In genomic region chr3:157906627-157907026, GRCh38 we compare ENCODE assay signal across 20 cellular contexts.
DNase-seq lines count a peak whose midpoint lies in the region; ATAC-seq and TF ChIP-seq lines count a peak whose summit lies in the region.
"Had no signal": no experiment of that assay in that cellular context is flagged by ENCODE, and none has a peak within 500 bp of the region (broad histone marks: within the 10 kb centered on the region; RNA-seq: fewer than 3 reads in every experiment).

No MANE protein-coding gene starts in this region.

- no peaks in the 10 kb centered on the region for H3K36me3 ChIP-seq in BE2C
- H3K36me3 ChIP-seq: esophagus muscularis mucosa, HAP-1, left lung had no signal

- DNase-seq in DMS53 (lab: John Stamatoyannopoulos, UW) = peak; percentile 14
- DNase-seq in DMS53 treated with DMSO at 0.1 percent for 48 hours (lab: John Stamatoyannopoulos, UW; ENCODE audit: unreplicated experiment) = no peak
- DNase-seq in LHCN-M2 (ENCODE audit: low read depth) = peak; percentile 3
- peak; percentile 4 to 12 for DNase-seq in cardiac fibroblast (ENCODE audit: low read depth in 2 of 2)
- DNase-seq in sciatic nerve (ENCODE audit: low spot score) = no peak
- no peak for DNase-seq in BE2C
- no peak for DNase-seq in hypothalamus (lab: John Stamatoyannopoulos, UW)
- no peak for DNase-seq in superior temporal gyrus (ENCODE audit: extremely low spot score)
- DNase-seq: 8988T; activated CD4-positive, alpha-beta T cell treated with anti-CD3 and anti-CD28 coated beads, Interleukin-2, amount 10 ng/mL, durations not matched to agents 7 days and 5 days; activated naive CD4-positive, alpha-beta T cell; COR-L47; dorsolateral prefrontal cortex; left lung; NCI-H187 treated with DMSO at 0.1 percent for 48 hours; NCI-H524; trophoblast cell had no signal

- intact Hi-C loops in sciatic nerve (cut with DNase I) = no loop called here

- H3K27me3 ChIP-seq in BE2C = no peaks in the 10 kb centered on the region
- H3K27me3 ChIP-seq: esophagus muscularis mucosa, left lung had no signal

- TF ChIP-seq CTCF in cardiac fibroblast (IDR thresholded peaks at IDR 0.05; ENCODE audit: low read depth, low read length) (no peak), BE2C (IDR thresholded peaks at IDR 0.05; ENCODE audit: low read depth, low read length) (no peak)

- peak; percentile 45 for ATAC-seq in sciatic nerve
- ATAC-seq: left lung had no signal

- H3K4me3 ChIP-seq in cardiac fibroblast (replicated peaks in 1 of 2; ENCODE audit: low read depth in 2 of 2, low read length in 2 of 2) (no peak overlapping the region), BE2C (ENCODE audit: low read depth, low read length) (no peak overlapping the region)
- H3K4me3 ChIP-seq: dorsolateral prefrontal cortex, esophagus muscularis mucosa, HAP-1, left lung, smooth muscle cell had no signal

- H3K9me3 ChIP-seq in BE2C = peaks cover 6% of the 10 kb centered on the region; the same call in 1 of the 2 replicates
- H3K9me3 ChIP-seq: HAP-1 had no signal

- no peaks in the 10 kb centered on the region for H3K4me1 ChIP-seq in BE2C
- H3K4me1 ChIP-seq: esophagus muscularis mucosa, HAP-1, left lung had no signal

Comparison
In these comparisons a context has a peak if more than half of its experiments do, and no peak if none do; other contexts are left out.
1. DNase-seq: peak in DMS53 (single experiment), LHCN-M2 (single experiment) and cardiac fibroblast (2 of 2); none in DMS53 treated with DMSO at 0.1 percent for 48 hours (single experiment), sciatic nerve (single experiment), BE2C (single experiment), hypothalamus (0 of 51) and superior temporal gyrus (single experiment).